Comparison of ENCODE assay signal across 24 cellular contexts in the genomic region with DNA sequence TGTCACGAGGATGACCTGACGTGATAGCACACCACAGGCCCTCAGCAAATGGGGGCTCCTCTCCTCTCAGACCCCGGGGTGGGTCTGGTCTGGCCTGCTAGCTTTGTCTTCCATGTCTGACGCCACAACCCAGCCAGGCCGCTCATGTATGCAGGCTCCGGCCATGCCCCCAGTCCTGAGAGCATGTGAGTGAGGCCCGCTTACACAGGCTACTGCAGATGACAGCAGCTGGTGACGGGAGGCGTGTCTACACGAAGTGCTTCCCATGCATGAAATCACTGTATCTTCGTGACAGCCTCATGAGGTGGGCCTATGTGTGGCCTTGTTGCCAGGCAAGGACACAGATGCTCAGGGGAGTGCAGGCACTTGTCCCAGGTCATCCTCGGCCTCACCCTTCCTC. TPM values are rescaled to one million over a fixed set of nuclear protein-coding genes. Genes with fewer than 3 reads are reported as not detected.
DNase-seq lines count a peak whose midpoint lies in the region; ATAC-seq and TF ChIP-seq lines count a peak whose summit lies in the region.
"Had no signal": no experiment of that assay in that cellular context is flagged by ENCODE, and none has a peak within 500 bp of the region (broad histone marks: within the 10 kb centered on the region; RNA-seq: fewer than 3 reads in every experiment).

No MANE protein-coding gene starts in this region.

- H3K4me3 Mint-ChIP-seq in T-helper 17 cell, result no peak overlapping the region
- H3K4me3 Mint-ChIP-seq in stimulated activated naive B cell treated with anti-CD40 and anti-IgM and Interleukin-4, amounts not matched to agents 10 μg/mL and 1 μg/mL and 100 μg/mL, for 72 hours, result no peak overlapping the region
- H3K4me3 Mint-ChIP-seq: CD4-positive, alpha-beta memory T cell; H9; HFFc6 had no signal

- H3K36me3 ChIP-seq in HEK293 (ENCODE audit: control insufficient read depth in 2 of 2, insufficient read depth in 1 of 2, low read length in 2 of 2), result peaks cover 0 to 3% of the 10 kb centered on the region in 2 experiments; a peak in 1 of 3 replicates
- H3K36me3 ChIP-seq: MG63, Peyer's patch had no signal

- POLR2A ChIA-PET in HEK293 (lab: Yijun Ruan, JAX), result interaction anchor here (0.6 to 0.8 kb wide), 2 partner anchors 27 to 101 kb away, joined by 3 read pairs; no protein-coding TSS in a partner anchor

- TF ChIP-seq CTCF in HEK293 (tag by site-specific recombination; IDR thresholded peaks at IDR 0.05), result no peak

- ATAC-seq in T-helper 17 cell (no peak), HG02981 (IDR thresholded peaks at IDR 0.05; ENCODE audit: unreplicated experiment) (no peak)
- peak; percentile 12 to 38 for ATAC-seq in stimulated activated naive B cell treated with anti-CD40 and anti-IgM and Interleukin-4, amounts not matched to agents 10 μg/mL and 1 μg/mL and 100 μg/mL, for 72 hours (replicated peaks)
- ATAC-seq: A549 had no signal

- CTCF ChIA-PET in HEK293 (lab: Yijun Ruan, JAX), result interaction anchor here (0.9 to 1.3 kb wide), 2 partner anchors 8 to 290 kb away, joined by 3 read pairs; no protein-coding TSS in a partner anchor

- no peaks in the 10 kb centered on the region for H3K9me3 ChIP-seq in HEK293 (ENCODE audit: control insufficient read depth, insufficient read depth, low read depth, low read length)
- H3K9me3 ChIP-seq in T-helper 17 cell (ENCODE audit: control insufficient read depth, low read length, poor library complexity, severe bottlenecking), result no peaks in the 10 kb centered on the region
- H3K9me3 ChIP-seq: A549, Caco-2, MG63, Peyer's patch had no signal

- H3K27me3 Mint-ChIP-seq in T-helper 17 cell, result no peaks in the 10 kb centered on the region
- H3K27me3 Mint-ChIP-seq in stimulated activated naive B cell treated with anti-CD40 and anti-IgM and Interleukin-4, amounts not matched to agents 10 μg/mL and 1 μg/mL and 100 μg/mL, for 72 hours, result no peaks in the 10 kb centered on the region
- H3K27me3 Mint-ChIP-seq: CD4-positive, alpha-beta memory T cell had no signal

- H3K27ac Mint-ChIP-seq in T-helper 17 cell, result peak overlapping the region; percentile 63
- H3K27ac Mint-ChIP-seq in stimulated activated naive B cell treated with anti-CD40 and anti-IgM and Interleukin-4, amounts not matched to agents 10 μg/mL and 1 μg/mL and 100 μg/mL, for 72 hours, result no peak overlapping the region
- H3K27ac Mint-ChIP-seq: H9, HFFc6 had no signal

- DNase-seq in T-helper 17 cell (no peak), left kidney (ENCODE audit: low read depth, low spot score) (peak; percentile 55), NCI-H82 (lab: John Stamatoyannopoulos, UW) (no peak)
- DNase-seq in stimulated activated naive B cell treated with anti-CD40 and anti-IgM and Interleukin-4, amounts not matched to agents 10 μg/mL and 1 μg/mL and 100 μg/mL, for 72 hours, result no peak
- DNase-seq in activated naive CD4-positive, alpha-beta T cell (lab: John Stamatoyannopoulos, UW), result no peak
- DNase-seq: AML-193; C1 segment of cervical spinal cord; Caco-2; CD4-positive, alpha-beta memory T cell; H9; HFFc6; KG1; MG63; NCI-H1694; NCI-H2029 treated with DMSO at 0.1 percent for 48 hours; NCI-H446 treated with DMSO at 0.1 percent for 48 hours; NCI-H526; Peyer's patch; SIG-M5 had no signal

- no peaks in the 10 kb centered on the region for H3K36me3 Mint-ChIP-seq in T-helper 17 cell (ENCODE audit: low read depth)
- H3K36me3 Mint-ChIP-seq in stimulated activated naive B cell treated with anti-CD40 and anti-IgM and Interleukin-4, amounts not matched to agents 10 μg/mL and 1 μg/mL and 100 μg/mL, for 72 hours, result peaks cover 19 to 20% of the 10 kb centered on the region in 2 donors
- H3K36me3 Mint-ChIP-seq: CD4-positive, alpha-beta memory T cell had no signal

- peaks cover 14% of the 10 kb centered on the region for H3K4me1 Mint-ChIP-seq in T-helper 17 cell
- H3K4me1 Mint-ChIP-seq in stimulated activated naive B cell treated with anti-CD40 and anti-IgM and Interleukin-4, amounts not matched to agents 10 μg/mL and 1 μg/mL and 100 μg/mL, for 72 hours, result peaks cover 6 to 17% of the 10 kb centered on the region in 2 donors

- no peak overlapping the region for H3K4me3 ChIP-seq in HEK293 (ENCODE audit: low read depth, low read length)
- H3K4me3 ChIP-seq: A549, MG63, Peyer's patch, SK-N-MC had no signal

- H3K27ac ChIP-seq in HEK293 (ENCODE audit: extremely low read depth, low read depth, low read length), result no peak overlapping the region
- H3K27ac ChIP-seq: A549, Peyer's patch, SK-N-MC had no signal

- H3K9me3 Mint-ChIP-seq in stimulated activated naive B cell treated with anti-CD40 and anti-IgM and Interleukin-4, amounts not matched to agents 10 μg/mL and 1 μg/mL and 100 μg/mL, for 72 hours, result no peaks in the 10 kb centered on the region
- H3K9me3 Mint-ChIP-seq: CD4-positive, alpha-beta memory T cell; H9; HFFc6 had no signal

- H3K4me1 ChIP-seq in HEK293 (ENCODE audit: control insufficient read depth, insufficient read depth, low read length), result no peaks in the 10 kb centered on the region
- H3K4me1 ChIP-seq: A549, Peyer's patch had no signal

TF ChIP-seq in HEK293, 187 proteins besides CTCF, POLR2A, EP300 and RAD21:
- TF ChIP-seq ZNF341 (tag by site-specific recombination; IDR thresholded peaks at IDR 0.05; ENCODE audit: low read depth), result no peak
- no peak for TF ChIP-seq ZNF501 (tag by site-specific recombination; IDR thresholded peaks at IDR 0.05)
- TF ChIP-seq SCRT1 (tag by site-specific recombination; IDR thresholded peaks at IDR 0.05; ENCODE audit: borderline replicate concordance), result no peak
- no peak for TF ChIP-seq ZNF311 (tag by site-specific recombination; IDR thresholded peaks at IDR 0.05; ENCODE audit: borderline replicate concordance)
- no peak for TF ChIP-seq YY2 (tag by site-specific recombination; IDR thresholded peaks at IDR 0.05)
- TF ChIP-seq KLF10 (tag by site-specific recombination; IDR thresholded peaks at IDR 0.05), result 0 out of 2 replicates have a peak, but pooled peaks have one; percentile 29

RNA-seq across cellular contexts. Expression of gene WNT4, which starts 16.4 kb away (rescaled TPM):
- total RNA-seq in T-helper 17 cell, result not detected
- total RNA-seq: CD4-positive, alpha-beta memory T cell; HFFc6; OCI-LY7 had no signal

Comparison
In these comparisons a context has a peak if more than half of its experiments do, and no peak if none do; other contexts are left out.
1. ATAC-seq: peak in stimulated activated naive B cell treated with anti-CD40 and anti-IgM and Interleukin-4, amounts not matched to agents 10 μg/mL and 1 μg/mL and 100 μg/mL, for 72 hours (2 of 2); none in T-helper 17 cell (single experiment) and HG02981 (single experiment).